Comparison of ENCODE assay signal across 15 cellular contexts in genomic region chr6:69985180-69985579, GRCh38.
DNase-seq lines count a peak whose midpoint lies in the region; ATAC-seq and TF ChIP-seq lines count a peak whose summit lies in the region.
"Had no signal": no experiment of that assay in that cellular context is flagged by ENCODE, and none has a peak within 500 bp of the region (broad histone marks: within the 10 kb centered on the region; RNA-seq: fewer than 3 reads in every experiment).

No MANE protein-coding gene starts in this region.

- POLR2A ChIA-PET in GM10248 (lab: Yijun Ruan, JAX) = no interaction called here

- H3K36me3 ChIP-seq in ovary = no peaks in the 10 kb centered on the region
- H3K36me3 ChIP-seq: breast epithelium, gastrocnemius medialis had no signal

- TF ChIP-seq CTCF in GM10248 (IDR thresholded peaks at IDR 0.05; ENCODE audit: control extremely low read depth, extremely low read depth, low read depth, missing control alignments) (peak; percentile 12), coronary artery (IDR thresholded peaks at IDR 0.05) (no peak), ovary (IDR thresholded peaks at IDR 0.05) (no peak)

- intact Hi-C loops in ovary (cut with DNase I) = no loop called here

- no peaks in the 10 kb centered on the region for H3K9me3 ChIP-seq in ovary
- H3K9me3 ChIP-seq: breast epithelium, gastrocnemius medialis had no signal

- no peak for TF ChIP-seq EP300 in ovary (IDR thresholded peaks at IDR 0.05)

- CTCF ChIA-PET in GM10248 (lab: Yijun Ruan, JAX) = interaction anchor here (1.1 to 3.2 kb wide), 4 partner anchors 9 to 189 kb away, joined by 3 to 13 read pairs (median 6); partner anchors contain the start of gene LMBRD1

- H3K27ac ChIP-seq in coronary artery (no peak overlapping the region), ovary (no peak overlapping the region)
- H3K27ac ChIP-seq: breast epithelium, C4-2B, gastrocnemius medialis had no signal

- TF ChIP-seq POLR2A in ovary (IDR thresholded peaks at IDR 0.05) = no peak

- peak; percentile 66 for ATAC-seq in GM21390 (IDR thresholded peaks at IDR 0.05; ENCODE audit: unreplicated experiment)
- ATAC-seq in HG03342 (IDR thresholded peaks at IDR 0.05; ENCODE audit: unreplicated experiment) = peak; percentile 60
- ATAC-seq: gastrocnemius medialis had no signal

- DNase-seq in GM10248 (ENCODE audit: extremely low spot score) (no peak), dedifferentiated amniotic fluid mesenchymal stem cell (ENCODE audit: extremely low spot score) (peak; percentile 44), coronary artery (ENCODE audit: low spot score) (no peak), UCSD-AML1 (lab: John Stamatoyannopoulos, UW; ENCODE audit: unreplicated experiment) (no peak), middle frontal gyrus (ENCODE audit: extremely low spot score, low spot score) (no peak), ovary (no peak)
- DNase-seq: gastrocnemius medialis, NCI-H774, retina, T-helper 2 cell had no signal

- H3K27me3 ChIP-seq in ovary = no peaks in the 10 kb centered on the region
- H3K27me3 ChIP-seq: breast epithelium, gastrocnemius medialis had no signal

- no peak overlapping the region for H3K4me3 ChIP-seq in coronary artery
- no peak overlapping the region for H3K4me3 ChIP-seq in ovary
- H3K4me3 ChIP-seq: breast epithelium, gastrocnemius medialis, lung had no signal

- no peaks in the 10 kb centered on the region for H3K4me1 ChIP-seq in ovary (ENCODE audit: insufficient read depth)
- H3K4me1 ChIP-seq: breast epithelium, gastrocnemius medialis had no signal

- WGBS in ovary, 3 donors = 80 to 97% (median 87%) methylated on average over 1 of the region's 1 CpG
